22 cellular contexts compared by ENCODE assay signal in genomic region chrX:39504850-39505259, GRCh38.
DNase-seq lines count a peak whose midpoint lies in the region; ATAC-seq and TF ChIP-seq lines count a peak whose summit lies in the region.
"Had no signal": no experiment of that assay in that cellular context is flagged by ENCODE, and none has a peak within 500 bp of the region (broad histone marks: within the 10 kb centered on the region; RNA-seq: fewer than 3 reads in every experiment).

No MANE protein-coding gene starts in this region.

- ATAC-seq in GM21717 (IDR thresholded peaks at IDR 0.05; ENCODE audit: unreplicated experiment) (no peak), HG03045 (IDR thresholded peaks at IDR 0.05; ENCODE audit: unreplicated experiment) (no peak)
- ATAC-seq: GM12878 had no signal

- H3K27me3 ChIP-seq in cardiac muscle cell (no peaks in the 10 kb centered on the region), right atrium auricular region (no peaks in the 10 kb centered on the region), osteoblast (ENCODE audit: insufficient read depth, low read length) (peaks cover 30% of the 10 kb centered on the region)
- H3K27me3 ChIP-seq: BE2C had no signal

- H3K4me3 ChIP-seq in cardiac muscle cell (no peak overlapping the region), right atrium auricular region (no peak overlapping the region), cardiac fibroblast (replicated peaks in 1 of 2; ENCODE audit: low read depth in 2 of 2, low read length in 2 of 2) (no peak overlapping the region), osteoblast (ENCODE audit: insufficient read depth, low read length) (no peak overlapping the region)
- H3K4me3 ChIP-seq: GM12878, GM23248 had no signal

- peaks cover 4% of the 10 kb centered on the region for H3K9me3 ChIP-seq in cardiac muscle cell (ENCODE audit: low read depth)
- peaks cover 3 to 25% of the 10 kb centered on the region in 2 donors for H3K9me3 ChIP-seq in right atrium auricular region
- peaks cover 5% of the 10 kb centered on the region for H3K9me3 ChIP-seq in osteoblast (ENCODE audit: low read depth, low read length)
- H3K9me3 ChIP-seq: BE2C had no signal

- H3K79me2 ChIP-seq in osteoblast (ENCODE audit: insufficient read depth, low read length), result no peaks in the 10 kb centered on the region

- TF ChIP-seq CTCF in cardiac muscle cell (IDR thresholded peaks at IDR 0.05; ENCODE audit: low read depth, low read length) (no peak), right atrium auricular region (IDR thresholded peaks at IDR 0.05) (no peak), cardiac fibroblast (IDR thresholded peaks at IDR 0.05; ENCODE audit: low read depth, low read length) (no peak), osteoblast (IDR thresholded peaks at IDR 0.05; ENCODE audit: extremely low read depth, low read depth, low read length) (no peak)

- peak overlapping the region; percentile 53 for H3K27ac ChIP-seq in cardiac muscle cell
- no peak overlapping the region for H3K27ac ChIP-seq in right atrium auricular region
- no peak overlapping the region for H3K27ac ChIP-seq in osteoblast (ENCODE audit: low read depth, low read length)
- H3K27ac ChIP-seq: GM23248, KMS-11, RWPE1 had no signal

- DNase-seq in cardiac muscle cell (ENCODE audit: low read depth in 1 of 2, low spot score in 1 of 2) (peak; percentile 53 to 58), right atrium auricular region (ENCODE audit: low spot score) (no peak), cardiac fibroblast (ENCODE audit: low read depth in 2 of 2) (peak; percentile 9 to 16), osteoblast (ENCODE audit: insufficient read length, low spot score, missing footprints) (peak; percentile 35), dermis blood vessel endothelial cell (no peak)
- no peak for DNase-seq in NK-92 treated with Interleukin-12 subunit alpha and Interleukin-12 subunit beta, amount 100 ng/mL, for 24 hours (lab: John Stamatoyannopoulos, UW)
- DNase-seq: BE2C; CD4-positive, CD25-positive, alpha-beta regulatory T cell; DMS79; GM23248; H9; NCI-H1092 treated with DMSO at 0.1 percent for 48 hours; NCI-H1436 treated with DMSO at 0.1 percent for 48 hours; NCI-H1930; NCI-H2227 treated with DMSO at 0.1 percent for 48 hours; NCI-H510A; NCI-H748 treated with DMSO at 0.1 percent for 48 hours had no signal

- H3K4me1 ChIP-seq in cardiac muscle cell (ENCODE audit: low read depth) (no peaks in the 10 kb centered on the region), right atrium auricular region (no peaks in the 10 kb centered on the region), osteoblast (ENCODE audit: insufficient read depth, low read length) (no peaks in the 10 kb centered on the region)
- H3K4me1 ChIP-seq: BE2C had no signal

- no peaks in the 10 kb centered on the region for H3K36me3 ChIP-seq in cardiac muscle cell
- no peaks in the 10 kb centered on the region for H3K36me3 ChIP-seq in right atrium auricular region
- no peaks in the 10 kb centered on the region for H3K36me3 ChIP-seq in osteoblast (ENCODE audit: insufficient read depth, low read length)
- H3K36me3 ChIP-seq: BE2C had no signal

- no peak overlapping the region for H3K4me2 ChIP-seq in osteoblast (ENCODE audit: insufficient read depth, low read length)
- H3K4me2 ChIP-seq: KMS-11 had no signal

- no peak overlapping the region for H2AFZ ChIP-seq in osteoblast (ENCODE audit: low read length)
- H2AFZ ChIP-seq: GM23248 had no signal

- no peaks in the 10 kb centered on the region for H4K20me1 ChIP-seq in osteoblast (ENCODE audit: insufficient read depth, low read length)

Comparison
In these comparisons a context has a peak if more than half of its experiments do, and no peak if none do; other contexts are left out.
1. DNase-seq: peak in cardiac muscle cell (2 of 2), cardiac fibroblast (2 of 2) and osteoblast (single experiment); none in right atrium auricular region (single experiment), dermis blood vessel endothelial cell (single experiment) and NK-92 treated with Interleukin-12 subunit alpha and Interleukin-12 subunit beta, amount 100 ng/mL, for 24 hours (single experiment).